ENCODE assay signal across 11 cellular contexts in genomic region chr2:108271691-108272253, GRCh38. TPM values are rescaled to one million over a fixed set of nuclear protein-coding genes. Genes with fewer than 3 reads are reported as not detected.
DNase-seq lines count a peak whose midpoint lies in the region; ATAC-seq and TF ChIP-seq lines count a peak whose summit lies in the region.
"Had no signal": no experiment of that assay in that cellular context is flagged by ENCODE, and none has a peak within 500 bp of the region (broad histone marks: within the 10 kb centered on the region; RNA-seq: fewer than 3 reads in every experiment).

No MANE protein-coding gene starts in this region.

- POLR2A ChIA-PET in SK-N-SH (lab: Yijun Ruan, JAX) = no interaction called here

- no peak for DNase-seq in SK-N-SH
- DNase-seq in ascending aorta (ENCODE audit: low spot score in 2 of 2) = no peak
- peak; percentile 68 for DNase-seq in kidney epithelial cell (ENCODE audit: low read depth)
- DNase-seq in transverse colon = peak; percentile 18
- DNase-seq in NOMO-1 treated with DMSO at 0.1 percent for 48 hours (lab: John Stamatoyannopoulos, UW; ENCODE audit: unreplicated experiment) = no peak
- DNase-seq in NCI-H146 (lab: John Stamatoyannopoulos, UW) = no peak
- DNase-seq: activated CD4-positive, alpha-beta T cell treated with anti-CD3 and anti-CD28 coated beads for 36 hours; NCI-H187 treated with DMSO at 0.1 percent for 48 hours; occipital lobe had no signal

- H3K4me3 ChIP-seq in SK-N-SH (ENCODE audit: low read depth in 2 of 2, low read length in 1 of 2) (no peak overlapping the region), ascending aorta (peak overlapping the region; percentile 20 to 54), kidney epithelial cell (ENCODE audit: low read depth, low read length) (no peak overlapping the region), transverse colon (no peak overlapping the region)

- H3K79me2 ChIP-seq in SK-N-SH (ENCODE audit: insufficient read depth) = no peaks in the 10 kb centered on the region

- H3K4me1 ChIP-seq in SK-N-SH (ENCODE audit: control insufficient read depth in 1 of 2, insufficient read depth in 2 of 2, low read depth in 1 of 2, low read length in 1 of 2) = no peaks in the 10 kb centered on the region
- peaks cover 2 to 4% of the 10 kb centered on the region in 2 donors for H3K4me1 ChIP-seq in ascending aorta
- H3K4me1 ChIP-seq in transverse colon = peaks cover 0 to 21% (median 12%) of the 10 kb centered on the region in 4 donors

- no peak for TF ChIP-seq RAD21 in SK-N-SH (IDR thresholded peaks at IDR 0.05; ENCODE audit: low read length)

- H3K4me2 ChIP-seq in SK-N-SH = no peak overlapping the region

- no peak for TF ChIP-seq POLR2A in transverse colon (IDR thresholded peaks at IDR 0.05)

- H3K9me2 ChIP-seq in SK-N-SH = no peaks in the 10 kb centered on the region

- intact Hi-C loops in ascending aorta (cut with DNase I) = no loop called here
- intact Hi-C loops in transverse colon (cut with DNase I; ENCODE audit: low total_unique reads) = no loop called here

- no peaks in the 10 kb centered on the region for H4K20me1 ChIP-seq in SK-N-SH (ENCODE audit: insufficient read depth)

- no peaks in the 10 kb centered on the region for H3K36me3 ChIP-seq in SK-N-SH (replicated peaks in 1 of 2; ENCODE audit: control insufficient read depth in 1 of 2, insufficient read depth in 2 of 2, low read length in 1 of 2)
- H3K36me3 ChIP-seq in ascending aorta = no peaks in the 10 kb centered on the region
- H3K36me3 ChIP-seq in kidney epithelial cell (ENCODE audit: control insufficient read depth, insufficient read depth, low read length) = no peaks in the 10 kb centered on the region
- no peaks in the 10 kb centered on the region for H3K36me3 ChIP-seq in transverse colon

- H3K27ac ChIP-seq in SK-N-SH (ENCODE audit: low read depth in 2 of 2, low read length in 1 of 2) (no peak overlapping the region), ascending aorta (peak overlapping the region; percentile 29 to 53), transverse colon (peak overlapping the region; percentile 28 to 57 (median 36))

- H3K9me3 ChIP-seq in SK-N-SH (no peaks in the 10 kb centered on the region), ascending aorta (no peaks in the 10 kb centered on the region), transverse colon (no peaks in the 10 kb centered on the region)

- peak overlapping the region; percentile 50; the same call in 1 of the 2 replicates for H2AFZ ChIP-seq in SK-N-SH (ENCODE audit: low read depth)

- no peak for ATAC-seq in SK-N-SH treated with all-trans-retinoic acid at 6 μM for 48 hours
- ATAC-seq in GM19351 (IDR thresholded peaks at IDR 0.05; ENCODE audit: unreplicated experiment) = no peak
- ATAC-seq: activated CD4-positive, alpha-beta T cell treated with anti-CD3 and anti-CD28 coated beads for 36 hours had no signal

- TF ChIP-seq EP300 in SK-N-SH (IDR thresholded peaks at IDR 0.05; ENCODE audit: borderline replicate concordance in 1 of 2, low read depth in 1 of 2, low read length in 1 of 2) = no peak
- no peak for TF ChIP-seq EP300 in transverse colon (IDR thresholded peaks at IDR 0.05; ENCODE audit: low read depth)

- no peak overlapping the region for H3K9ac ChIP-seq in SK-N-SH

- no peaks in the 10 kb centered on the region for H3F3A ChIP-seq in SK-N-SH (replicated peaks; ENCODE audit: insufficient read depth)

- in situ Hi-C loops in transverse colon (cut with MboI; ENCODE audit: low pct_ligation_motif_present in 1 of 4, low pct_unique_long_range_greater_than_20kb in 1 of 4, low sequenced_read_pairs in 3 of 4) = no loop called here

- CTCF ChIA-PET in SK-N-SH (lab: Yijun Ruan, JAX) = no interaction called here

- 45% methylated on average over 7 of the region's 7 CpGs for WGBS in SK-N-SH (ENCODE audit: low lambda C conversion rate)
- WGBS in transverse colon (ENCODE audit: low coverage in 1 of 2), 2 donors = 44 to 60% methylated on average over 7 of the region's 7 CpGs

- TF ChIP-seq CTCF in SK-N-SH (IDR thresholded peaks at IDR 0.05) = no peak
- no peak for TF ChIP-seq CTCF in ascending aorta (IDR thresholded peaks at IDR 0.05)
- TF ChIP-seq CTCF in kidney epithelial cell (IDR thresholded peaks at IDR 0.05; ENCODE audit: insufficient read depth, low read length, poor library complexity, severe bottlenecking) = no peak
- TF ChIP-seq CTCF in transverse colon (IDR thresholded peaks at IDR 0.05) = no peak

- H3K27me3 ChIP-seq in SK-N-SH (ENCODE audit: insufficient read depth) = no peaks in the 10 kb centered on the region
- H3K27me3 ChIP-seq in ascending aorta = no peaks in the 10 kb centered on the region
- no peaks in the 10 kb centered on the region for H3K27me3 ChIP-seq in kidney epithelial cell (ENCODE audit: control insufficient read depth, insufficient read depth, low read length)
- no peaks in the 10 kb centered on the region for H3K27me3 ChIP-seq in transverse colon

TF ChIP-seq in SK-N-SH, 30 proteins besides CTCF, POLR2A, EP300 and RAD21:
- TF ChIP-seq MXI1 (IDR thresholded peaks at IDR 0.05; ENCODE audit: low read depth, low read length) (no peak), FOXM1 (IDR thresholded peaks at IDR 0.05; ENCODE audit: low read depth) (no peak), JUND (IDR thresholded peaks at IDR 0.05) (no peak)

TF ChIP-seq in SK-N-SH treated with all-trans-retinoic acid at 6 μM for 48 hours, 23 proteins besides CTCF, POLR2A, EP300 and RAD21 (continues in another document):
- TF ChIP-seq BACH2 (CRISPR knock-in tag; IDR thresholded peaks at IDR 0.05; ENCODE audit: borderline replicate concordance) (no peak), ISL1 (CRISPR knock-in tag; IDR thresholded peaks at IDR 0.05) (no peak), PATZ1 (CRISPR knock-in tag; IDR thresholded peaks at IDR 0.05; ENCODE audit: borderline replicate concordance) (no peak), CSDC2 (CRISPR knock-in tag; IDR thresholded peaks at IDR 0.05) (no peak), RARB (CRISPR knock-in tag; IDR thresholded peaks at IDR 0.05) (no peak), CSRNP3 (CRISPR knock-in tag; IDR thresholded peaks at IDR 0.05) (no peak), ZNF565 (CRISPR knock-in tag; conservative IDR thresholded peaks at IDR 0.05; ENCODE audit: low read depth) (no peak), TCF4 (CRISPR knock-in tag; IDR thresholded peaks at IDR 0.05; ENCODE audit: borderline replicate concordance) (no peak), ESRRG (CRISPR knock-in tag; IDR thresholded peaks at IDR 0.05) (no peak), ZNF70 (CRISPR knock-in tag; IDR thresholded peaks at IDR 0.05) (no peak), ZNF8 (CRISPR knock-in tag; IDR thresholded peaks at IDR 0.05) (no peak), PPARA (CRISPR knock-in tag; IDR thresholded peaks at IDR 0.05; ENCODE audit: borderline replicate concordance) (no peak), CREB5 (CRISPR knock-in tag; IDR thresholded peaks at IDR 0.05; ENCODE audit: low read depth) (no peak), SNAI2 (CRISPR knock-in tag; IDR thresholded peaks at IDR 0.05) (no peak), ZFP3 (CRISPR knock-in tag; IDR thresholded peaks at IDR 0.05) (no peak)

RNA-seq across cellular contexts. Expression of gene SULT1C2, which starts 16.9 kb away (rescaled TPM):
- polyA plus RNA-seq in SK-N-SH (2012; rRNA removed) = not detected in 2 replicates
- not detected in 2 replicates for polyA plus RNA-seq in SK-N-SH (2012; cell fraction: cytosol; rRNA removed)
- not detected in 2 replicates for polyA plus RNA-seq in SK-N-SH (2012; cell fraction: nucleus; rRNA removed)
- total RNA-seq in ascending aorta = not detected
- 8.4 and 10.4 TPM in 2 replicates for total RNA-seq in kidney epithelial cell
- not detected for total RNA-seq in transverse colon
- total RNA-seq: activated CD4-positive, alpha-beta T cell treated with anti-CD3 and anti-CD28 coated beads for 36 hours had no signal

RNA-seq across cellular contexts. Expression of gene SULT1C3, which starts 32.0 kb away (rescaled TPM):
- polyA plus RNA-seq in SK-N-SH (2012; rRNA removed) = not detected in 2 replicates
- polyA plus RNA-seq in SK-N-SH (2012; cell fraction: cytosol; rRNA removed) = not detected in 2 replicates
- not detected in 2 replicates for polyA plus RNA-seq in SK-N-SH (2012; cell fraction: nucleus; rRNA removed)
- total RNA-seq in ascending aorta (not detected), kidney epithelial cell (not detected in 2 replicates), transverse colon (not detected)
- total RNA-seq: activated CD4-positive, alpha-beta T cell treated with anti-CD3 and anti-CD28 coated beads for 36 hours; occipital lobe had no signal

Comparison
In these comparisons a context has a peak if more than half of its experiments do, and no peak if none do; other contexts are left out.
1. DNase-seq: peak in kidney epithelial cell (single experiment) and transverse colon (single experiment); none in SK-N-SH (single experiment), ascending aorta (0 of 2), NOMO-1 treated with DMSO at 0.1 percent for 48 hours (single experiment) and NCI-H146 (single experiment).
2. H3K27ac ChIP-seq: peak in ascending aorta (2 of 2) and transverse colon (4 of 4); none in SK-N-SH (0 of 2).
3. H3K4me3 ChIP-seq: peak in ascending aorta (2 of 2); none in SK-N-SH (0 of 2), kidney epithelial cell (single experiment) and transverse colon (0 of 4).